3 cellular contexts compared by ENCODE assay signal in genomic region chr17:6848545-6849179, GRCh38. TPM values are rescaled to one million over a fixed set of nuclear protein-coding genes. Genes with fewer than 3 reads are reported as not detected.
"Had no signal": no experiment of that assay in that cellular context is flagged by ENCODE, and none has a peak within 500 bp of the region (broad histone marks: within the 10 kb centered on the region; RNA-seq: fewer than 3 reads in every experiment).

No MANE protein-coding gene starts in this region.

RNA-seq across cellular contexts. Expression of gene TEKT1, which starts 17.1 kb away (rescaled TPM):
- total RNA-seq: activated CD4-positive, alpha-beta memory T cell treated with anti-CD3 and anti-CD28 coated beads, Interleukin-2, amount 10 ng/mL, durations not matched to agents 7 days and 5 days; activated CD8-positive, alpha-beta memory T cell treated with anti-CD3 and anti-CD28 coated beads, Interleukin-2, amount 10 ng/mL, durations not matched to agents 7 days and 5 days; Right ventricle myocardium superior had no signal
